1 cellular context compared by ENCODE assay signal in the genomic region with DNA sequence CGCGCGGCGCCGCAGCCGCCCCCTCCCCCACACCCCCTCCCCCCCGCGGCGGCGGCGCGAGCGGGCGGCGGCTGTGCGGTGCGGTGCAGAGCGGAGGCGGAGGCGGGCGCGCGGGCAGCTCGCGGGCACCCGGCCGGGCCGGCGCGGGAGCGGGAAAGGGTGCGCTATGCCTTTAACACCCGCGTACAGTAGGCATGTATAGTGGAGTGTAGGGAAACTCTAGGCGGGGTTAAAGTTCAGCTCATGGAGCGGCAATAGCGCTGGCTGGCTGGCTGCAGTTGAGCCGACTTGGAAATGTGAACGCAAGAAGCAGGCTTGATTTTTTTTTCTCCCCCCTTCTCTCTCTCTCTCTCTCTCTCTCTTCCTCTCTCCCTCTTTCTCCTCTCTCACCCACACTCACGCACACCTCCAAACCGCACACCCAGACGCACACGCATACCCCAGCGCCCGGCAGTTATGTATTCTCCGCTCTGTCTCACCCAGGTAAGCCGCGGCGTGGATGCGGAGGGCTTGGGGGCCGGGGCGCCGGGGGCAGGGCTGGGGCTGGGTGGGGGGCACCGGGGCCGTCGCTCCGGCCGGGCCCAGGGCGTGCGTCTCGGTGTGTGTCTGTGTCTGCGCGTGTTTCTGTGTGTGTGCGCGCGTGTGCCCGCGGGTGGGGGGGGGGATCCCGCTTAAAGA.
TF ChIP-seq lines count a peak whose summit lies in the region.

A gene (plus strand): TSS at position 226 of the 678 bp plus-strand sequence.

TF ChIP-seq in HepG2, 621 proteins besides CTCF, POLR2A, EP300 and RAD21 (continued from another document and continues in another):
- TF ChIP-seq, protein P1, sequence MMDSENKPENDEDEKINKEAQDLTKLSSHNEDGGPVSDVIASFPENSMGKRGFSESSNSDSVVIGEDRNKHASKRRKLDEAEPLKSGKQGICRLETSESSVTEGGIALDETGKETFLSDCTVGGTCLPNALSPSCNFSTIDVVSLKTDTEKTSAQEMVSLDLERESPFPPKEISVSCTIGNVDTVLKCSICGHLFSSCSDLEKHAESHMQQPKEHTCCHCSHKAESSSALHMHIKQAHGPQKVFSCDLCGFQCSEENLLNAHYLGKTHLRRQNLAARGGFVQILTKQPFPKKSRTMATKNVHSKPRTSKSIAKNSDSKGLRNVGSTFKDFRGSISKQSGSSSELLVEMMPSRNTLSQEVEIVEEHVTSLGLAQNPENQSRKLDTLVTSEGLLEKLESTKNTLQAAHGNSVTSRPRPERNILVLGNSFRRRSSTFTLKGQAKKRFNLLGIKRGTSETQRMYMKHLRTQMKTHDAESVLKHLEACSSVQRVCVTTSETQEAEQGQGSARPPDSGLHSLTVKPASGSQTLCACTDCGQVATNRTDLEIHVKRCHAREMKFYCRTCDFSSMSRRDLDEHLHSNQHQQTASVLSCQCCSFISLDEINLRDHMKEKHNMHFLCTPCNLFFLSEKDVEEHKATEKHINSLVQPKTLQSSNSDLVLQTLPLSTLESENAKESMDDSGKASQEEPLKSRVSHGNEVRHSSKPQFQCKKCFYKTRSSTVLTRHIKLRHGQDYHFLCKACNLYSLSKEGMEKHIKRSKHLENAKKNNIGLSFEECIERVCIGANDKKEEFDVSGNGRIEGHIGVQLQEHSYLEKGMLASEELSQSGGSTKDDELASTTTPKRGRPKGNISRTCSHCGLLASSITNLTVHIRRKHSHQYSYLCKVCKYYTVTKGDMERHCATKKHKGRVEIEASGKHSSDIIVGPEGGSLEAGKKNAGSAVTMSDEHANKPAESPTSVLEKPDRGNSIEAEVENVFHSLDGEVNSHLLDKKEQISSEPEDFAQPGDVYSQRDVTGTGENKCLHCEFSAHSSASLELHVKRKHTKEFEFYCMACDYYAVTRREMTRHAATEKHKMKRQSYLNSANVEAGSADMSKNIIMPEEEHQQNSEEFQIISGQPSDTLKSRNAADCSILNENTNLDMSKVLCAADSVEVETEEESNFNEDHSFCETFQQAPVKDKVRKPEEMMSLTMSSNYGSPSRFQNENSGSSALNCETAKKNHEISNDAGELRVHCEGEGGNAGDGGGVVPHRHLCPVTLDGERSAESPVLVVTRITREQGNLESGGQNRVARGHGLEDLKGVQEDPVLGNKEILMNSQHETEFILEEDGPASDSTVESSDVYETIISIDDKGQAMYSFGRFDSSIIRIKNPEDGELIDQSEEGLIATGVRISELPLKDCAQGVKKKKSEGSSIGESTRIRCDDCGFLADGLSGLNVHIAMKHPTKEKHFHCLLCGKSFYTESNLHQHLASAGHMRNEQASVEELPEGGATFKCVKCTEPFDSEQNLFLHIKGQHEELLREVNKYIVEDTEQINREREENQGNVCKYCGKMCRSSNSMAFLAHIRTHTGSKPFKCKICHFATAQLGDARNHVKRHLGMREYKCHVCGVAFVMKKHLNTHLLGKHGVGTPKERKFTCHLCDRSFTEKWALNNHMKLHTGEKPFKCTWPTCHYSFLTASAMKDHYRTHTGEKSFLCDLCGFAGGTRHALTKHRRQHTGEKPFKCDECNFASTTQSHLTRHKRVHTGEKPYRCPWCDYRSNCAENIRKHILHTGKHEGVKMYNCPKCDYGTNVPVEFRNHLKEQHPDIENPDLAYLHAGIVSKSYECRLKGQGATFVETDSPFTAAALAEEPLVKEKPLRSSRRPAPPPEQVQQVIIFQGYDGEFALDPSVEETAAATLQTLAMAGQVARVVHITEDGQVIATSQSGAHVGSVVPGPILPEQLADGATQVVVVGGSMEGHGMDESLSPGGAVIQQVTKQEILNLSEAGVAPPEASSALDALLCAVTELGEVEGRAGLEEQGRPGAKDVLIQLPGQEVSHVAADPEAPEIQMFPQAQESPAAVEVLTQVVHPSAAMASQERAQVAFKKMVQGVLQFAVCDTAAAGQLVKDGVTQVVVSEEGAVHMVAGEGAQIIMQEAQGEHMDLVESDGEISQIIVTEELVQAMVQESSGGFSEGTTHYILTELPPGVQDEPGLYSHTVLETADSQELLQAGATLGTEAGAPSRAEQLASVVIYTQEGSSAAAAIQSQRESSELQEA (CRISPR knock-in tag; IDR thresholded peaks at IDR 0.05; ENCODE audit: not compliant biosample characterization), result no peak
- TF ChIP-seq ZFP36L2 (CRISPR knock-in tag; IDR thresholded peaks at IDR 0.05) (no peak), ZNF468 (CRISPR knock-in tag; IDR thresholded peaks at IDR 0.05) (no peak), ZMYM3 (CRISPR knock-in tag; IDR thresholded peaks at IDR 0.05) (no peak), ZNF841 (CRISPR knock-in tag; IDR thresholded peaks at IDR 0.05; ENCODE audit: borderline replicate concordance) (no peak), ZNF251 (CRISPR knock-in tag; IDR thresholded peaks at IDR 0.05) (no peak), TGIF2 (CRISPR knock-in tag; IDR thresholded peaks at IDR 0.05) (no peak), WIZ (CRISPR knock-in tag; IDR thresholded peaks at IDR 0.05) (no peak), KDM5A (IDR thresholded peaks at IDR 0.05; ENCODE audit: borderline replicate concordance, low read length) (no peak), YEATS4 (CRISPR knock-in tag; IDR thresholded peaks at IDR 0.05; ENCODE audit: borderline replicate concordance) (peak; percentile 57; the same call in 1 of the 2 replicates), MAZ (IDR thresholded peaks at IDR 0.05; ENCODE audit: borderline replicate concordance, low read depth, low read length) (peak; percentile 36; the same call in 1 of the 2 replicates), MAZ (CRISPR knock-in tag; IDR thresholded peaks at IDR 0.05; ENCODE audit: low read depth) (no peak), NR2F1 (CRISPR knock-in tag; IDR thresholded peaks at IDR 0.05) (0 out of 4 replicates have a peak, but pooled peaks of 1 of the 2 experiments have one; percentile 27), ETV5 (CRISPR knock-in tag; IDR thresholded peaks at IDR 0.05; ENCODE audit: borderline replicate concordance) (no peak), ZFX (CRISPR knock-in tag; IDR thresholded peaks at IDR 0.05; ENCODE audit: low read depth) (no peak), IKZF4 (CRISPR knock-in tag; IDR thresholded peaks at IDR 0.05; ENCODE audit: borderline replicate concordance, low read depth, not compliant biosample characterization) (no peak)
- TF ChIP-seq, protein P2, sequence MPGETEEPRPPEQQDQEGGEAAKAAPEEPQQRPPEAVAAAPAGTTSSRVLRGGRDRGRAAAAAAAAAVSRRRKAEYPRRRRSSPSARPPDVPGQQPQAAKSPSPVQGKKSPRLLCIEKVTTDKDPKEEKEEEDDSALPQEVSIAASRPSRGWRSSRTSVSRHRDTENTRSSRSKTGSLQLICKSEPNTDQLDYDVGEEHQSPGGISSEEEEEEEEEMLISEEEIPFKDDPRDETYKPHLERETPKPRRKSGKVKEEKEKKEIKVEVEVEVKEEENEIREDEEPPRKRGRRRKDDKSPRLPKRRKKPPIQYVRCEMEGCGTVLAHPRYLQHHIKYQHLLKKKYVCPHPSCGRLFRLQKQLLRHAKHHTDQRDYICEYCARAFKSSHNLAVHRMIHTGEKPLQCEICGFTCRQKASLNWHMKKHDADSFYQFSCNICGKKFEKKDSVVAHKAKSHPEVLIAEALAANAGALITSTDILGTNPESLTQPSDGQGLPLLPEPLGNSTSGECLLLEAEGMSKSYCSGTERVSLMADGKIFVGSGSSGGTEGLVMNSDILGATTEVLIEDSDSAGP (CRISPR knock-in tag; IDR thresholded peaks at IDR 0.05; ENCODE audit: borderline replicate concordance), result peak; percentile 98
- TF ChIP-seq, protein P3, sequence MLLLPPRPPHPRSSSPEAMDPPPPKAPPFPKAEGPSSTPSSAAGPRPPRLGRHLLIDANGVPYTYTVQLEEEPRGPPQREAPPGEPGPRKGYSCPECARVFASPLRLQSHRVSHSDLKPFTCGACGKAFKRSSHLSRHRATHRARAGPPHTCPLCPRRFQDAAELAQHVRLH (CRISPR knock-in tag; IDR thresholded peaks at IDR 0.05; ENCODE audit: borderline replicate concordance, low read depth), result no peak
- TF ChIP-seq, protein P4, sequence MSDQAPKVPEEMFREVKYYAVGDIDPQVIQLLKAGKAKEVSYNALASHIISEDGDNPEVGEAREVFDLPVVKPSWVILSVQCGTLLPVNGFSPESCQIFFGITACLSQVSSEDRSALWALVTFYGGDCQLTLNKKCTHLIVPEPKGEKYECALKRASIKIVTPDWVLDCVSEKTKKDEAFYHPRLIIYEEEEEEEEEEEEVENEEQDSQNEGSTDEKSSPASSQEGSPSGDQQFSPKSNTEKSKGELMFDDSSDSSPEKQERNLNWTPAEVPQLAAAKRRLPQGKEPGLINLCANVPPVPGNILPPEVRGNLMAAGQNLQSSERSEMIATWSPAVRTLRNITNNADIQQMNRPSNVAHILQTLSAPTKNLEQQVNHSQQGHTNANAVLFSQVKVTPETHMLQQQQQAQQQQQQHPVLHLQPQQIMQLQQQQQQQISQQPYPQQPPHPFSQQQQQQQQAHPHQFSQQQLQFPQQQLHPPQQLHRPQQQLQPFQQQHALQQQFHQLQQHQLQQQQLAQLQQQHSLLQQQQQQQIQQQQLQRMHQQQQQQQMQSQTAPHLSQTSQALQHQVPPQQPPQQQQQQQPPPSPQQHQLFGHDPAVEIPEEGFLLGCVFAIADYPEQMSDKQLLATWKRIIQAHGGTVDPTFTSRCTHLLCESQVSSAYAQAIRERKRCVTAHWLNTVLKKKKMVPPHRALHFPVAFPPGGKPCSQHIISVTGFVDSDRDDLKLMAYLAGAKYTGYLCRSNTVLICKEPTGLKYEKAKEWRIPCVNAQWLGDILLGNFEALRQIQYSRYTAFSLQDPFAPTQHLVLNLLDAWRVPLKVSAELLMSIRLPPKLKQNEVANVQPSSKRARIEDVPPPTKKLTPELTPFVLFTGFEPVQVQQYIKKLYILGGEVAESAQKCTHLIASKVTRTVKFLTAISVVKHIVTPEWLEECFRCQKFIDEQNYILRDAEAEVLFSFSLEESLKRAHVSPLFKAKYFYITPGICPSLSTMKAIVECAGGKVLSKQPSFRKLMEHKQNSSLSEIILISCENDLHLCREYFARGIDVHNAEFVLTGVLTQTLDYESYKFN (CRISPR knock-in tag; conservative IDR thresholded peaks at IDR 0.05), result no peak
- TF ChIP-seq, protein P5, sequence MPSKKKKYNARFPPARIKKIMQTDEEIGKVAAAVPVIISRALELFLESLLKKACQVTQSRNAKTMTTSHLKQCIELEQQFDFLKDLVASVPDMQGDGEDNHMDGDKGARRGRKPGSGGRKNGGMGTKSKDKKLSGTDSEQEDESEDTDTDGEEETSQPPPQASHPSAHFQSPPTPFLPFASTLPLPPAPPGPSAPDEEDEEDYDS (CRISPR knock-in tag; IDR thresholded peaks at IDR 0.05), result no peak
- TF ChIP-seq, protein P6, sequence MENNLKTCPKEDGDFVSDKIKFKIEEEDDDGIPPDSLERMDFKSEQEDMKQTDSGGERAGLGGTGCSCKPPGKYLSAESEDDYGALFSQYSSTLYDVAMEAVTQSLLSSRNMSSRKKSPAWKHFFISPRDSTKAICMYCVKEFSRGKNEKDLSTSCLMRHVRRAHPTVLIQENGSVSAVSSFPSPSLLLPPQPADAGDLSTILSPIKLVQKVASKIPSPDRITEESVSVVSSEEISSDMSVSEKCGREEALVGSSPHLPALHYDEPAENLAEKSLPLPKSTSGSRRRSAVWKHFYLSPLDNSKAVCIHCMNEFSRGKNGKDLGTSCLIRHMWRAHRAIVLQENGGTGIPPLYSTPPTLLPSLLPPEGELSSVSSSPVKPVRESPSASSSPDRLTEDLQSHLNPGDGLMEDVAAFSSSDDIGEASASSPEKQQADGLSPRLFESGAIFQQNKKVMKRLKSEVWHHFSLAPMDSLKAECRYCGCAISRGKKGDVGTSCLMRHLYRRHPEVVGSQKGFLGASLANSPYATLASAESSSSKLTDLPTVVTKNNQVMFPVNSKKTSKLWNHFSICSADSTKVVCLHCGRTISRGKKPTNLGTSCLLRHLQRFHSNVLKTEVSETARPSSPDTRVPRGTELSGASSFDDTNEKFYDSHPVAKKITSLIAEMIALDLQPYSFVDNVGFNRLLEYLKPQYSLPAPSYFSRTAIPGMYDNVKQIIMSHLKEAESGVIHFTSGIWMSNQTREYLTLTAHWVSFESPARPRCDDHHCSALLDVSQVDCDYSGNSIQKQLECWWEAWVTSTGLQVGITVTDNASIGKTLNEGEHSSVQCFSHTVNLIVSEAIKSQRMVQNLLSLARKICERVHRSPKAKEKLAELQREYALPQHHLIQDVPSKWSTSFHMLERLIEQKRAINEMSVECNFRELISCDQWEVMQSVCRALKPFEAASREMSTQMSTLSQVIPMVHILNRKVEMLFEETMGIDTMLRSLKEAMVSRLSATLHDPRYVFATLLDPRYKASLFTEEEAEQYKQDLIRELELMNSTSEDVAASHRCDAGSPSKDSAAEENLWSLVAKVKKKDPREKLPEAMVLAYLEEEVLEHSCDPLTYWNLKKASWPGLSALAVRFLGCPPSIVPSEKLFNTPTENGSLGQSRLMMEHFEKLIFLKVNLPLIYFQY (CRISPR knock-in tag; IDR thresholded peaks at IDR 0.05; ENCODE audit: borderline replicate concordance), result no peak
- TF ChIP-seq, protein P7, sequence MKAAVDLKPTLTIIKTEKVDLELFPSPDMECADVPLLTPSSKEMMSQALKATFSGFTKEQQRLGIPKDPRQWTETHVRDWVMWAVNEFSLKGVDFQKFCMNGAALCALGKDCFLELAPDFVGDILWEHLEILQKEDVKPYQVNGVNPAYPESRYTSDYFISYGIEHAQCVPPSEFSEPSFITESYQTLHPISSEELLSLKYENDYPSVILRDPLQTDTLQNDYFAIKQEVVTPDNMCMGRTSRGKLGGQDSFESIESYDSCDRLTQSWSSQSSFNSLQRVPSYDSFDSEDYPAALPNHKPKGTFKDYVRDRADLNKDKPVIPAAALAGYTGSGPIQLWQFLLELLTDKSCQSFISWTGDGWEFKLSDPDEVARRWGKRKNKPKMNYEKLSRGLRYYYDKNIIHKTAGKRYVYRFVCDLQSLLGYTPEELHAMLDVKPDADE (CRISPR knock-in tag; IDR thresholded peaks at IDR 0.05), result no peak
- TF ChIP-seq, protein P8, sequence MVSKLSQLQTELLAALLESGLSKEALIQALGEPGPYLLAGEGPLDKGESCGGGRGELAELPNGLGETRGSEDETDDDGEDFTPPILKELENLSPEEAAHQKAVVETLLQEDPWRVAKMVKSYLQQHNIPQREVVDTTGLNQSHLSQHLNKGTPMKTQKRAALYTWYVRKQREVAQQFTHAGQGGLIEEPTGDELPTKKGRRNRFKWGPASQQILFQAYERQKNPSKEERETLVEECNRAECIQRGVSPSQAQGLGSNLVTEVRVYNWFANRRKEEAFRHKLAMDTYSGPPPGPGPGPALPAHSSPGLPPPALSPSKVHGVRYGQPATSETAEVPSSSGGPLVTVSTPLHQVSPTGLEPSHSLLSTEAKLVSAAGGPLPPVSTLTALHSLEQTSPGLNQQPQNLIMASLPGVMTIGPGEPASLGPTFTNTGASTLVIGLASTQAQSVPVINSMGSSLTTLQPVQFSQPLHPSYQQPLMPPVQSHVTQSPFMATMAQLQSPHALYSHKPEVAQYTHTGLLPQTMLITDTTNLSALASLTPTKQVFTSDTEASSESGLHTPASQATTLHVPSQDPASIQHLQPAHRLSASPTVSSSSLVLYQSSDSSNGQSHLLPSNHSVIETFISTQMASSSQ (IDR thresholded peaks at IDR 0.05; ENCODE audit: low read depth), result no peak
- TF ChIP-seq, protein P8 (CRISPR knock-in tag; IDR thresholded peaks at IDR 0.05; ENCODE audit: borderline replicate concordance), result no peak
